9 cellular contexts compared by ENCODE assay signal in genomic region chr6:166512567-166512966, GRCh38.
DNase-seq lines count a peak whose midpoint lies in the region; ATAC-seq and TF ChIP-seq lines count a peak whose summit lies in the region.
"Had no signal": no experiment of that assay in that cellular context is flagged by ENCODE, and none has a peak within 500 bp of the region (broad histone marks: within the 10 kb centered on the region; RNA-seq: fewer than 3 reads in every experiment).

No MANE protein-coding gene starts in this region.

- no peak overlapping the region for H2BK5ac ChIP-seq in mesenchymal stem cell (ENCODE audit: low read depth, low read length, poor library complexity, severe bottlenecking)

- peaks cover 0 to 29% (median 10%) of the 10 kb centered on the region in 3 donors for H3K36me3 ChIP-seq in tibial artery
- peaks cover 18 to 23% of the 10 kb centered on the region in 2 experiments for H3K36me3 ChIP-seq in mesenchymal stem cell (ENCODE audit: control insufficient read depth in 1 of 2, insufficient read depth in 2 of 2, low read depth in 1 of 2, low read length in 2 of 2)

- H3K27me3 ChIP-seq in right cardiac atrium (ENCODE audit: control insufficient read depth, insufficient read depth) (no peaks in the 10 kb centered on the region), tibial artery (no peaks in the 10 kb centered on the region), mesenchymal stem cell (ENCODE audit: control insufficient read depth in 1 of 2, insufficient read depth in 1 of 2, low read length in 2 of 2) (no peaks in the 10 kb centered on the region)
- H3K27me3 ChIP-seq: heart left ventricle had no signal

- DNase-seq in Right ventricle myocardium superior, result no peak
- no peak for DNase-seq in right cardiac atrium
- DNase-seq in activated T-cell treated with anti-CD3 and anti-CD28 coated beads, Interleukin-2, amount 50 U/mL, for 1 hour, result peak; percentile 42
- peak; percentile 16 to 49 for DNase-seq in tibial artery
- DNase-seq in HUDEP-2 (lab: John Stamatoyannopoulos, UW; ENCODE audit: unreplicated experiment in 76 of 76), result no peak
- no peak for DNase-seq in mesenchymal stem cell
- no peak for DNase-seq in NOMO-1 treated with DMSO at 0.1 percent for 48 hours (lab: John Stamatoyannopoulos, UW; ENCODE audit: unreplicated experiment)

- H3K9me3 ChIP-seq in right cardiac atrium (ENCODE audit: control insufficient read depth, low read length) (no peaks in the 10 kb centered on the region), tibial artery (no peaks in the 10 kb centered on the region), mesenchymal stem cell (ENCODE audit: control insufficient read depth, low read length) (no peaks in the 10 kb centered on the region)
- H3K9me3 ChIP-seq: heart left ventricle had no signal

- no peak overlapping the region for H3K14ac ChIP-seq in mesenchymal stem cell (ENCODE audit: low read length in 2 of 2)

- H2BK15ac ChIP-seq in mesenchymal stem cell (ENCODE audit: low read depth, poor library complexity, severe bottlenecking), result no peak overlapping the region

- no peak overlapping the region for H4K91ac ChIP-seq in mesenchymal stem cell (ENCODE audit: low read length)

- H3K79me1 ChIP-seq in mesenchymal stem cell (replicated peaks; ENCODE audit: low read length, poor library complexity, severe bottlenecking), result no peaks in the 10 kb centered on the region

- no peak overlapping the region for H3K4me2 ChIP-seq in mesenchymal stem cell (ENCODE audit: low read length, poor library complexity, severe bottlenecking)

- no peak overlapping the region for H3K4ac ChIP-seq in mesenchymal stem cell (ENCODE audit: low read depth in 1 of 2, low read length in 2 of 2)

- no peak overlapping the region for H3K9ac ChIP-seq in mesenchymal stem cell (ENCODE audit: low read length)

- H3K27ac ChIP-seq in right cardiac atrium (ENCODE audit: low read length), result no peak overlapping the region
- H3K27ac ChIP-seq in tibial artery, result no peak overlapping the region
- H3K27ac ChIP-seq in mesenchymal stem cell (ENCODE audit: low read length, poor library complexity, severe bottlenecking), result no peak overlapping the region
- H3K27ac ChIP-seq: heart left ventricle had no signal

- no peak overlapping the region for H2BK120ac ChIP-seq in mesenchymal stem cell (ENCODE audit: low read depth, low read length)

- ATAC-seq in Right ventricle myocardium superior (ENCODE audit: poor library complexity) (peak; percentile 25), right cardiac atrium (no peak), HG03139 (IDR thresholded peaks at IDR 0.05; ENCODE audit: unreplicated experiment) (peak; percentile 81)
- ATAC-seq: heart left ventricle had no signal

- intact Hi-C loops in Right ventricle myocardium superior (cut with DNase I), result no loop called here
- intact Hi-C loops in right cardiac atrium (cut with DNase I), result no loop called here
- intact Hi-C loops in tibial artery (cut with DNase I; ENCODE audit: low total_unique reads), result no loop called here

- WGBS in right cardiac atrium, result 90% methylated on average over 8 of the region's 8 CpGs
- WGBS in mesenchymal stem cell, result 95% methylated on average over 8 of the region's 8 CpGs

- no peak overlapping the region for H2AFZ ChIP-seq in mesenchymal stem cell (ENCODE audit: low read depth, low read length)

- no peak overlapping the region for H2BK12ac ChIP-seq in mesenchymal stem cell (ENCODE audit: low read length in 2 of 2)

- no peak overlapping the region for H4K8ac ChIP-seq in mesenchymal stem cell (ENCODE audit: low read length)

- H3K4me3 ChIP-seq in right cardiac atrium (ENCODE audit: low read length), result no peak overlapping the region
- H3K4me3 ChIP-seq in tibial artery, result no peak overlapping the region
- H3K4me3 ChIP-seq in mesenchymal stem cell (ENCODE audit: insufficient read depth in 1 of 2, low read depth in 1 of 2, low read length in 2 of 2), result no peak overlapping the region
- H3K4me3 ChIP-seq: heart left ventricle had no signal

- no peak for TF ChIP-seq CTCF in tibial artery (IDR thresholded peaks at IDR 0.05)

- H2AK5ac ChIP-seq in mesenchymal stem cell (ENCODE audit: low read length, severe bottlenecking), result no peak overlapping the region

- H3K4me1 ChIP-seq in right cardiac atrium (ENCODE audit: control insufficient read depth, insufficient read depth, low read length), result no peaks in the 10 kb centered on the region
- H3K4me1 ChIP-seq in tibial artery, result no peaks in the 10 kb centered on the region
- peaks cover 19% of the 10 kb centered on the region for H3K4me1 ChIP-seq in mesenchymal stem cell (ENCODE audit: control insufficient read depth, insufficient read depth, low read depth, low read length)

- H3K18ac ChIP-seq in mesenchymal stem cell (ENCODE audit: low read depth in 1 of 2, low read length in 2 of 2), result no peak overlapping the region

- H3K23ac ChIP-seq in mesenchymal stem cell (ENCODE audit: low read length in 2 of 2), result no peak overlapping the region

Comparison
In these comparisons a context has a peak if more than half of its experiments do, and no peak if none do; other contexts are left out.
1. ATAC-seq: peak in Right ventricle myocardium superior (single experiment) and HG03139 (single experiment); none in right cardiac atrium (0 of 2).
2. DNase-seq: peak in activated T-cell treated with anti-CD3 and anti-CD28 coated beads, Interleukin-2, amount 50 U/mL, for 1 hour (single experiment) and tibial artery (2 of 2); none in Right ventricle myocardium superior (single experiment), right cardiac atrium (0 of 3), HUDEP-2 (0 of 76), mesenchymal stem cell (single experiment) and NOMO-1 treated with DMSO at 0.1 percent for 48 hours (single experiment).